16 cellular contexts compared by ENCODE assay signal in genomic region chr7:92569137-92569536, GRCh38.
"Had no signal": no experiment of that assay in that cellular context is flagged by ENCODE, and none has a peak within 500 bp of the region (broad histone marks: within the 10 kb centered on the region; RNA-seq: fewer than 3 reads in every experiment).

No MANE protein-coding gene starts in this region.

- H3K4me3 ChIP-seq: adrenal gland, body of pancreas, transverse colon had no signal

- H3K27me3 ChIP-seq: adrenal gland, body of pancreas, transverse colon had no signal

- H3K9me3 Mint-ChIP-seq: activated T-helper 1 cell treated with anti-CD3 and anti-CD28 coated beads, Interleukin-12 subunit alpha, Interleukin-12 subunit beta, Interleukin-2, Interleukin-4 antibody, amounts not matched to agents 30 ng/mL and 10 ng/mL and 1 ng/mL, durations not matched to agents 14 hours and 24 hours and 36 hours; dendritic cell treated with granulocyte-macrophage colony-stimulating factor and Interleukin-4, amounts not matched to agents 40 ng/mL and 50 ng/mL, for 4 days; effector memory CD8-positive, alpha-beta T cell; immature natural killer cell; stimulated activated memory B cell treated with anti-CD40 and anti-IgM and Interleukin-4, amounts not matched to agents 10 μg/mL and 1 μg/mL and 100 μg/mL, for 72 hours; T-helper 2 cell treated with Interferon-gamma antibody and Interleukin-4, amounts not matched to agents 5 μg/mL and 100 μg/mL, for 36 hours had no signal

- H3K4me1 ChIP-seq: adrenal gland, body of pancreas, transverse colon had no signal

- ATAC-seq: body of pancreas; effector memory CD8-positive, alpha-beta T cell; left colon; right cardiac atrium; stimulated activated memory B cell treated with anti-CD40 and anti-IgM and Interleukin-4, amounts not matched to agents 10 μg/mL and 1 μg/mL and 100 μg/mL, for 72 hours had no signal

- H3K27ac Mint-ChIP-seq: activated T-helper 1 cell treated with anti-CD3 and anti-CD28 coated beads, Interleukin-12 subunit alpha, Interleukin-12 subunit beta, Interleukin-2, Interleukin-4 antibody, amounts not matched to agents 30 ng/mL and 10 ng/mL and 1 ng/mL, durations not matched to agents 14 hours and 24 hours and 36 hours; dendritic cell treated with granulocyte-macrophage colony-stimulating factor and Interleukin-4, amounts not matched to agents 40 ng/mL and 50 ng/mL, for 4 days; naive B cell; stimulated activated memory B cell treated with anti-CD40 and anti-IgM and Interleukin-4, amounts not matched to agents 10 μg/mL and 1 μg/mL and 100 μg/mL, for 72 hours; T-helper 2 cell treated with Interferon-gamma antibody and Interleukin-4, amounts not matched to agents 5 μg/mL and 100 μg/mL, for 36 hours had no signal

- H3K27me3 Mint-ChIP-seq: dendritic cell treated with granulocyte-macrophage colony-stimulating factor and Interleukin-4, amounts not matched to agents 40 ng/mL and 50 ng/mL, for 4 days; effector memory CD8-positive, alpha-beta T cell; naive B cell; stimulated activated memory B cell treated with anti-CD40 and anti-IgM and Interleukin-4, amounts not matched to agents 10 μg/mL and 1 μg/mL and 100 μg/mL, for 72 hours had no signal

- DNase-seq: activated CD4-positive, alpha-beta T cell treated with anti-CD3 and anti-CD28 coated beads, Interleukin-2, amount 50 U/mL, for 4 hours; activated CD4-positive, CD25-positive, alpha-beta regulatory T cell treated with anti-CD3 and anti-CD28 coated beads, Interleukin-2, amount 50 U/mL, for 72 hours; activated naive CD4-positive, alpha-beta T cell; adrenal gland; body of pancreas; effector memory CD8-positive, alpha-beta T cell; immature natural killer cell; left colon; naive B cell; right cardiac atrium; transverse colon had no signal

- H3K9me3 ChIP-seq: adrenal gland, body of pancreas, transverse colon had no signal

- H3K4me3 Mint-ChIP-seq: activated T-helper 1 cell treated with anti-CD3 and anti-CD28 coated beads, Interleukin-12 subunit alpha, Interleukin-12 subunit beta, Interleukin-2, Interleukin-4 antibody, amounts not matched to agents 30 ng/mL and 10 ng/mL and 1 ng/mL, durations not matched to agents 14 hours and 24 hours and 36 hours; dendritic cell treated with granulocyte-macrophage colony-stimulating factor and Interleukin-4, amounts not matched to agents 40 ng/mL and 50 ng/mL, for 4 days; effector memory CD8-positive, alpha-beta T cell; immature natural killer cell; naive B cell; stimulated activated memory B cell treated with anti-CD40 and anti-IgM and Interleukin-4, amounts not matched to agents 10 μg/mL and 1 μg/mL and 100 μg/mL, for 72 hours; T-helper 2 cell treated with Interferon-gamma antibody and Interleukin-4, amounts not matched to agents 5 μg/mL and 100 μg/mL, for 36 hours had no signal

- H3K4me1 Mint-ChIP-seq: stimulated activated memory B cell treated with anti-CD40 and anti-IgM and Interleukin-4, amounts not matched to agents 10 μg/mL and 1 μg/mL and 100 μg/mL, for 72 hours had no signal

- H3K27ac ChIP-seq: adrenal gland, body of pancreas, epithelial cell of prostate, transverse colon had no signal
